ENCODE assay signal across 22 cellular contexts in genomic region chr7:92750961-92751360, GRCh38.
DNase-seq lines count a peak whose midpoint lies in the region; ATAC-seq and TF ChIP-seq lines count a peak whose summit lies in the region.
"Had no signal": no experiment of that assay in that cellular context is flagged by ENCODE, and none has a peak within 500 bp of the region (broad histone marks: within the 10 kb centered on the region; RNA-seq: fewer than 3 reads in every experiment).

No MANE protein-coding gene starts in this region.

- no peaks in the 10 kb centered on the region; the same call in 1 of the 2 replicates for H4K20me1 ChIP-seq in KMS-11 (ENCODE audit: insufficient read depth)

- no peak overlapping the region for H2AFZ ChIP-seq in KMS-11 (ENCODE audit: low read depth)

- H3K27me3 Mint-ChIP-seq in mesothelial cell of epicardium (ENCODE audit: low read depth) = no peaks in the 10 kb centered on the region
- H3K27me3 Mint-ChIP-seq: stimulated activated naive CD8-positive, alpha-beta T cell treated with anti-CD3 and anti-CD28 coated beads, Interleukin-15, Interleukin-2, amounts not matched to agents 100 ng/mL and 50 ng/mL, for 24 hours had no signal

- H3K36me3 ChIP-seq in KMS-11 (ENCODE audit: insufficient read depth) (peaks cover 4% of the 10 kb centered on the region; the same call in 1 of the 2 replicates), brain microvascular endothelial cell (replicated peaks) (no peaks in the 10 kb centered on the region)
- H3K36me3 ChIP-seq: spleen, tibial nerve had no signal

- DNase-seq in EH (ENCODE audit: low read depth) (peak; percentile 74), brain microvascular endothelial cell (no peak), mesothelial cell of epicardium (ENCODE audit: low spot score in 2 of 2, unreplicated experiment in 2 of 2) (no peak), NCI-H524 (lab: John Stamatoyannopoulos, UW) (no peak), iPS-NIHi11 (ENCODE audit: low spot score) (no peak)
- DNase-seq: activated CD4-positive, alpha-beta T cell treated with anti-CD3 and anti-CD28 coated beads, Interleukin-2, amount 50 U/mL, for 1 hour; activated CD8-positive, alpha-beta memory T cell treated with anti-CD3 and anti-CD28 coated beads, Interleukin-2, amount 50 U/mL, for 4 hours; activated gamma-delta T cell treated with Interleukin-2 at 50 U/mL for 16 hours; central memory CD4-positive, alpha-beta T cell; erythroblast; H7; left colon; midbrain; NCI-H524 treated with DMSO at 0.1 percent for 48 hours; Right ventricle myocardium superior; spleen; stimulated activated CD4-positive, alpha-beta T cell treated with anti-CD3 and anti-CD28 coated beads, Interleukin-4, amount 100 ng/mL, for 24 hours had no signal

- H3K4me1 ChIP-seq in KMS-11 (ENCODE audit: low read depth, poor library complexity, severe bottlenecking) = peaks cover 100% of the 10 kb centered on the region

- peak overlapping the region; percentile 13 for H3K27ac Mint-ChIP-seq in mesothelial cell of epicardium
- H3K27ac Mint-ChIP-seq: stimulated activated naive CD8-positive, alpha-beta T cell treated with anti-CD3 and anti-CD28 coated beads, Interleukin-15, Interleukin-2, amounts not matched to agents 100 ng/mL and 50 ng/mL, for 24 hours; T-helper 1 cell treated with Interleukin-12 subunit alpha and Interleukin-12 subunit beta and Interleukin-4 antibody, amounts not matched to agents 30 μg/mL and 1 μg/mL, for 36 hours had no signal

- peak overlapping the region; percentile 2; the same call in 1 of the 2 replicates for H3K4me2 ChIP-seq in KMS-11

- peaks cover 29% of the 10 kb centered on the region for H3K4me1 Mint-ChIP-seq in mesothelial cell of epicardium

- H3K36me3 Mint-ChIP-seq in mesothelial cell of epicardium = peaks cover 25% of the 10 kb centered on the region

- no peak overlapping the region for H3K9ac ChIP-seq in KMS-11

- H3K4me3 ChIP-seq in KMS-11 (IDR thresholded peaks at IDR 0.05; ENCODE audit: insufficient read depth, low read depth, low read length) (no peak overlapping the region), brain microvascular endothelial cell (ENCODE audit: low read depth, low read length) (no peak overlapping the region)
- H3K4me3 ChIP-seq: spleen, tibial nerve had no signal

- no peak for TF ChIP-seq CTCF in KMS-11 (conservative IDR thresholded peaks at IDR 0.05; ENCODE audit: low read depth, low read length)
- TF ChIP-seq CTCF in brain microvascular endothelial cell (IDR thresholded peaks at IDR 0.05; ENCODE audit: low read depth, low read length, missing control alignments) = no peak
- TF ChIP-seq CTCF in mesothelial cell of epicardium (IDR thresholded peaks at IDR 0.05; ENCODE audit: unreplicated experiment) = no peak

- H3K79me2 ChIP-seq in KMS-11 (ENCODE audit: insufficient read depth, low read depth) = peaks cover 99% of the 10 kb centered on the region

- peaks cover 10% of the 10 kb centered on the region for H3K9me3 Mint-ChIP-seq in mesothelial cell of epicardium
- H3K9me3 Mint-ChIP-seq: stimulated activated naive CD8-positive, alpha-beta T cell treated with anti-CD3 and anti-CD28 coated beads, Interleukin-15, Interleukin-2, amounts not matched to agents 100 ng/mL and 50 ng/mL, for 24 hours; T-helper 1 cell treated with Interleukin-12 subunit alpha and Interleukin-12 subunit beta and Interleukin-4 antibody, amounts not matched to agents 30 μg/mL and 1 μg/mL, for 36 hours had no signal

- H3K27ac ChIP-seq in KMS-11 = no peak overlapping the region
- H3K27ac ChIP-seq in brain microvascular endothelial cell = peak overlapping the region; percentile 98
- H3K27ac ChIP-seq: spleen, tibial nerve had no signal

- no peak overlapping the region for H3K4me3 Mint-ChIP-seq in mesothelial cell of epicardium
- H3K4me3 Mint-ChIP-seq: stimulated activated naive CD8-positive, alpha-beta T cell treated with anti-CD3 and anti-CD28 coated beads, Interleukin-15, Interleukin-2, amounts not matched to agents 100 ng/mL and 50 ng/mL, for 24 hours; T-helper 1 cell treated with Interleukin-12 subunit alpha and Interleukin-12 subunit beta and Interleukin-4 antibody, amounts not matched to agents 30 μg/mL and 1 μg/mL, for 36 hours had no signal

- H3K27me3 ChIP-seq in KMS-11 (ENCODE audit: insufficient read depth, low read depth) (no peaks in the 10 kb centered on the region), brain microvascular endothelial cell (replicated peaks) (no peaks in the 10 kb centered on the region)
- H3K27me3 ChIP-seq: spleen, tibial nerve had no signal

- in situ Hi-C loops in brain microvascular endothelial cell (cut with HindIII; ENCODE audit: low pct_ligation_motif_present, low sequenced_read_pairs) = no loop called here

- ATAC-seq in HG02763 (IDR thresholded peaks at IDR 0.05; ENCODE audit: unreplicated experiment) = no peak
- ATAC-seq: left colon had no signal
